8 cellular contexts compared by ENCODE assay signal in the genomic region with DNA sequence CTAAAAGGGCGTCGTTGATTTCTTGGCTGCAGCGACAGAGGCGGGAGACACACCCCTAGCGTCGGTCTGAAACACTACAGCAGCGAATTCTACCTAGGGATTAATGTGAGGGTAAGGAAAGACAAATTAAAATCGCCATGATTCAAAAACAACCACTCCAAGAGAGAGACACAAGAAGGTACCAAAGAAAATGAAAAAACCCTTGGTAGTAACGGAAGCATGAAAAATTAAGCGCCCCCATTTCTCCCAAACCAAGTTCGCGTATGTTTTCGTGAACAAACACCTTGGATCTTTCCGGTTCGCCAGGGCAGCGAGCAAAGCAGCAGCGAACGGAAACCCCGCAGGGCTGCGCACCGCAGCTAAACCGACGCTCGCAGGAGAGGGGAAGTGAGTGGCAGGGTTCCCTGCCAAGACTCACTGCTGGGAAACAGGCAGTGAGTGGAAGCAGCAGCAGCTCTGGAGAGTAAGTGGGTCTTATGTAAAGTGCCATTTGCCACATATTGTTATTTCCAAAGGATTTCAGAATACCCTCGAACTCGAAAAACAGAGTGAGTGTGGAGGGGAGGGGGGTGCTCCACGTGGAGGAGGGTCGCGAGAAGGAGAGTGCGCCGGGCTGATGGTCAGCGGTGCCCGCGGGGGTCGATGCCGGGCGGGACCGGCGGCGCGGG. TPM values are rescaled to one million over a fixed set of nuclear protein-coding genes. Genes with fewer than 3 reads are reported as not detected.
DNase-seq lines count a peak whose midpoint lies in the region; FAIRE-seq and TF ChIP-seq lines count a peak whose summit lies in the region.

No MANE protein-coding gene starts in this region.

- peak overlapping the region; percentile 96 for H3K4me3 ChIP-seq in MM.1S (ENCODE audit: low read length)

- H3K4me2 ChIP-seq in MM.1S (ENCODE audit: low read depth, low read length), result peak overlapping the region; percentile 68

- H3K9me2 ChIP-seq in MM.1S (replicated peaks; ENCODE audit: insufficient read depth, low read length), result no peaks in the 10 kb centered on the region

- H3F3A ChIP-seq in MM.1S (ENCODE audit: insufficient read depth, low read length), result peaks cover 26% of the 10 kb centered on the region

- H3K9me3 ChIP-seq in MM.1S (replicated peaks; ENCODE audit: insufficient read depth, low read length), result no peaks in the 10 kb centered on the region

- H4K20me1 ChIP-seq in MM.1S (ENCODE audit: insufficient read depth, low read length), result peaks cover 46% of the 10 kb centered on the region

- peak overlapping the region; percentile 83 for H3K9ac ChIP-seq in MM.1S (ENCODE audit: low read length)

- H3K36me3 ChIP-seq in MM.1S (replicated peaks; ENCODE audit: insufficient read depth, low read length), result no peaks in the 10 kb centered on the region; the same call in 1 of the 2 replicates

- H2AFZ ChIP-seq in MM.1S (ENCODE audit: low read length), result peak overlapping the region; percentile 55

- peak; percentile 69 for TF ChIP-seq CTCF in MM.1S (IDR thresholded peaks at IDR 0.05; ENCODE audit: low read length)

- H3K27ac ChIP-seq in MM.1S (ENCODE audit: low read length) (peak overlapping the region; percentile 87), temporal lobe (ENCODE audit: low read depth, low read length) (peak overlapping the region; percentile 87)

- 0 out of 2 replicates have a peak, but pooled peaks cover 7% of the 10 kb centered on the region for H3K27me3 ChIP-seq in MM.1S (replicated peaks; ENCODE audit: insufficient read depth, low read length)

- FAIRE-seq in G401.6 (lab: Jason Lieb, UNC), result peak; percentile 79

- H3K4me1 ChIP-seq in MM.1S (ENCODE audit: low read length), result peaks cover 25% of the 10 kb centered on the region

- H3K79me2 ChIP-seq in MM.1S (ENCODE audit: low read length), result peaks cover 57% of the 10 kb centered on the region

- DNase-seq in HCEC 1CT (peak; percentile 87), MM.1S (peak; percentile 89), SIG-M5 (lab: John Stamatoyannopoulos, UW) (peak; percentile 49), foreskin melanocyte (peak; percentile 57), nucleus accumbens (lab: John Stamatoyannopoulos, UW) (peak in 47 of 56 donors; percentile 5 to 74 (median 36))
- DNase-seq in activated naive CD4-positive, alpha-beta T cell (lab: John Stamatoyannopoulos, UW), result peak; percentile 5 to 55 (median 46)

RNA-seq across cellular contexts. Expression of a gene that starts 1.0 kb away (rescaled TPM):
- total RNA-seq in temporal lobe, result 73.8 TPM

Comparison
In these comparisons a context has a peak if more than half of its experiments do, and no peak if none do; other contexts are left out.
1. Peak in every context shown above with its lines: DNase-seq, H3K4me3 ChIP-seq and H3K27ac ChIP-seq.
2. DNase-seq: peak in every context shown above with its lines; median percentile 89 in MM.1S; 87 in HCEC 1CT; 57 in foreskin melanocyte; 49 in SIG-M5; 46 in activated naive CD4-positive, alpha-beta T cell; 36 in nucleus accumbens.